8 cellular contexts compared by ENCODE assay signal in the genomic region with DNA sequence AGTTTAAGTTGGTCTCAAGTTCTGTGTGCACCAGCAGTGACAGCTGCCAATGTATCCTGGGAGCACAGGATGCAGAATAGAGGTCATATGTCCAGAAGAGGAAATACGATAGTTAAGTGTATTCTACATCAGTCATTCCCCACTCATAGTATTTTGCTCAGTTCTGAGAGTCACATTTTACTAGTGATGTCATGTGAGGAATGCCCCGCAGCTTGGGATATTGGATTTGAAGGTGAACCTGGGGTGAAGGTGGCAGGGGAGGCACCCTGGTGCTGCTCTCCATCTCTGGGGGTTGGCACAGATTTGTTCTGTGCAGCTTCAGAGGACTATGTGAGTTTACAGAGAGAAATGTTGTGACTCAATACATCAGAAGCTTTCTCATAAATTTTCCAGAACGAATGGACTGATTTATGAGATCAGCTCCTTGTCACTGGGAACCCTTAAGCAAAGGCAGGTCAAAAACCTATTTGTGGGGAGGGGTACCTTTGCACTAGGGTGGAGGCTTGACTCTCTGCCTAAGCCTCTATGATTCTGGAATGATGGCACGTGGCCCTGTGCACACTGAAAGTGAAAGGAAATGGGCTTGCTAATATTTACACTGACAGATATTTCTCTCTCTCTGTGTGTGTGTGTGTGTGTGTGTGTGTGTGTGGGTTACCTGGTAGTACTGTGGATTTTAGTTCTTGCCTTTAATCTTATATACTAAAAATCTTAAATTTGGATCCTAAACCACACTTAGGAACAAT.
A peak's percentile ranks its signal among the peaks of the same experiment; 100 is the strongest.
DNase-seq lines count a peak whose midpoint lies in the region; ATAC-seq and TF ChIP-seq lines count a peak whose summit lies in the region.

No MANE protein-coding gene starts in this region.

- no peaks in the 10 kb centered on the region for H4K20me1 ChIP-seq in GM23338 (replicated peaks; ENCODE audit: insufficient read depth)

- peaks cover 0 to 2% (median 0%) of the 10 kb centered on the region in 3 donors for H3K27me3 Mint-ChIP-seq in CD14-positive monocyte (ENCODE audit: low read depth in 3 of 3)
- no peaks in the 10 kb centered on the region for H3K27me3 Mint-ChIP-seq in GM23338 (ENCODE audit: insufficient read depth, low read depth, poor library complexity)

- H3K27ac Mint-ChIP-seq in CD14-positive monocyte, result peak overlapping the region; percentile 35 to 90 (median 85)
- no peak overlapping the region for H3K27ac Mint-ChIP-seq in GM23338

- peaks cover 24% of the 10 kb centered on the region for H3K4me1 Mint-ChIP-seq in CD14-positive monocyte
- H3K4me1 Mint-ChIP-seq in GM23338, result no peaks in the 10 kb centered on the region

- H3K36me3 Mint-ChIP-seq in CD14-positive monocyte (no peaks in the 10 kb centered on the region), GM23338 (ENCODE audit: low read depth) (peaks cover 11% of the 10 kb centered on the region; the same call in 1 of the 3 replicates)

- H3F3A ChIP-seq in GM23338 (replicated peaks; ENCODE audit: low read depth), result no peaks in the 10 kb centered on the region

- H3K4me2 ChIP-seq in GM23338, result no peak overlapping the region

- H2AFZ ChIP-seq in GM23338, result no peak overlapping the region

- TF ChIP-seq CTCF in CD14-positive monocyte (IDR thresholded peaks at IDR 0.05), result no peak
- no peak for TF ChIP-seq CTCF in lower lobe of right lung (IDR thresholded peaks at IDR 0.05)
- no peak for TF ChIP-seq CTCF in GM23338 (conservative IDR thresholded peaks at IDR 0.05; ENCODE audit: low read depth in 2 of 2)

- ATAC-seq in GM19455 (IDR thresholded peaks at IDR 0.05; ENCODE audit: unreplicated experiment), result peak; percentile 51
- ATAC-seq in lower lobe of right lung, result peak; percentile 60 to 62
- ATAC-seq in GM23338, result no peak
- no peak for ATAC-seq in HG03571 (IDR thresholded peaks at IDR 0.05; ENCODE audit: unreplicated experiment)

- no peak for DNase-seq in CD14-positive monocyte (ENCODE audit: low spot score)
- peak; percentile 11 for DNase-seq in HT-29 (ENCODE audit: low spot score)
- DNase-seq in activated T-cell treated with anti-CD3 and anti-CD28 coated beads for 4 hours, result peak; percentile 25
- no peak for DNase-seq in lower lobe of right lung
- no peak for DNase-seq in GM23338 (ENCODE audit: low spot score)
- no peak for DNase-seq in posterior cingulate gyrus

- H3K27me3 ChIP-seq in lower lobe of right lung (ENCODE audit: low read depth), result no peaks in the 10 kb centered on the region
- H3K27me3 ChIP-seq in GM23338 (ENCODE audit: insufficient read depth), result no peaks in the 10 kb centered on the region

- H3K4me3 ChIP-seq in lower lobe of right lung (no peak overlapping the region), GM23338 (no peak overlapping the region)

- peaks cover 24% of the 10 kb centered on the region for H3K4me1 ChIP-seq in lower lobe of right lung
- H3K4me1 ChIP-seq in GM23338 (ENCODE audit: insufficient read depth), result no peaks in the 10 kb centered on the region

- H3K36me3 ChIP-seq in lower lobe of right lung (no peaks in the 10 kb centered on the region), GM23338 (ENCODE audit: insufficient read depth) (no peaks in the 10 kb centered on the region)

- intact Hi-C loops in CD14-positive monocyte (cut with micrococcal nuclease) (no loop called here), lower lobe of right lung (cut with DNase I) (no loop called here), posterior cingulate gyrus (cut with DNase I) (no loop called here)

- H3K27ac ChIP-seq in lower lobe of right lung (peak overlapping the region; percentile 55), GM23338 (ENCODE audit: low read depth) (no peak overlapping the region)

- no peaks in the 10 kb centered on the region for H3K9me2 ChIP-seq in GM23338 (ENCODE audit: insufficient read depth)

- H3K9me3 ChIP-seq in lower lobe of right lung, result peaks cover 6% of the 10 kb centered on the region

- H3K9me3 Mint-ChIP-seq in CD14-positive monocyte (peaks cover 0 to 20% (median 3%) of the 10 kb centered on the region in 7 donors), GM23338 (no peaks in the 10 kb centered on the region)

- H3K4me3 Mint-ChIP-seq in CD14-positive monocyte, result peak overlapping the region; percentile 24 to 78
- H3K4me3 Mint-ChIP-seq in GM23338, result no peak overlapping the region

- no peaks in the 10 kb centered on the region for H3K79me2 ChIP-seq in GM23338 (replicated peaks; ENCODE audit: insufficient read depth)

TF ChIP-seq in GM23338, 12 proteins besides CTCF, POLR2A, EP300 and RAD21:
- TF ChIP-seq NANOG (IDR thresholded peaks at IDR 0.05; ENCODE audit: borderline replicate concordance) (no peak), CREB1 (CRISPR knock-in tag; IDR thresholded peaks at IDR 0.05; ENCODE audit: low read depth) (no peak), ZNF114 (CRISPR knock-in tag; IDR thresholded peaks at IDR 0.05) (no peak)
- TF ChIP-seq, protein P1, sequence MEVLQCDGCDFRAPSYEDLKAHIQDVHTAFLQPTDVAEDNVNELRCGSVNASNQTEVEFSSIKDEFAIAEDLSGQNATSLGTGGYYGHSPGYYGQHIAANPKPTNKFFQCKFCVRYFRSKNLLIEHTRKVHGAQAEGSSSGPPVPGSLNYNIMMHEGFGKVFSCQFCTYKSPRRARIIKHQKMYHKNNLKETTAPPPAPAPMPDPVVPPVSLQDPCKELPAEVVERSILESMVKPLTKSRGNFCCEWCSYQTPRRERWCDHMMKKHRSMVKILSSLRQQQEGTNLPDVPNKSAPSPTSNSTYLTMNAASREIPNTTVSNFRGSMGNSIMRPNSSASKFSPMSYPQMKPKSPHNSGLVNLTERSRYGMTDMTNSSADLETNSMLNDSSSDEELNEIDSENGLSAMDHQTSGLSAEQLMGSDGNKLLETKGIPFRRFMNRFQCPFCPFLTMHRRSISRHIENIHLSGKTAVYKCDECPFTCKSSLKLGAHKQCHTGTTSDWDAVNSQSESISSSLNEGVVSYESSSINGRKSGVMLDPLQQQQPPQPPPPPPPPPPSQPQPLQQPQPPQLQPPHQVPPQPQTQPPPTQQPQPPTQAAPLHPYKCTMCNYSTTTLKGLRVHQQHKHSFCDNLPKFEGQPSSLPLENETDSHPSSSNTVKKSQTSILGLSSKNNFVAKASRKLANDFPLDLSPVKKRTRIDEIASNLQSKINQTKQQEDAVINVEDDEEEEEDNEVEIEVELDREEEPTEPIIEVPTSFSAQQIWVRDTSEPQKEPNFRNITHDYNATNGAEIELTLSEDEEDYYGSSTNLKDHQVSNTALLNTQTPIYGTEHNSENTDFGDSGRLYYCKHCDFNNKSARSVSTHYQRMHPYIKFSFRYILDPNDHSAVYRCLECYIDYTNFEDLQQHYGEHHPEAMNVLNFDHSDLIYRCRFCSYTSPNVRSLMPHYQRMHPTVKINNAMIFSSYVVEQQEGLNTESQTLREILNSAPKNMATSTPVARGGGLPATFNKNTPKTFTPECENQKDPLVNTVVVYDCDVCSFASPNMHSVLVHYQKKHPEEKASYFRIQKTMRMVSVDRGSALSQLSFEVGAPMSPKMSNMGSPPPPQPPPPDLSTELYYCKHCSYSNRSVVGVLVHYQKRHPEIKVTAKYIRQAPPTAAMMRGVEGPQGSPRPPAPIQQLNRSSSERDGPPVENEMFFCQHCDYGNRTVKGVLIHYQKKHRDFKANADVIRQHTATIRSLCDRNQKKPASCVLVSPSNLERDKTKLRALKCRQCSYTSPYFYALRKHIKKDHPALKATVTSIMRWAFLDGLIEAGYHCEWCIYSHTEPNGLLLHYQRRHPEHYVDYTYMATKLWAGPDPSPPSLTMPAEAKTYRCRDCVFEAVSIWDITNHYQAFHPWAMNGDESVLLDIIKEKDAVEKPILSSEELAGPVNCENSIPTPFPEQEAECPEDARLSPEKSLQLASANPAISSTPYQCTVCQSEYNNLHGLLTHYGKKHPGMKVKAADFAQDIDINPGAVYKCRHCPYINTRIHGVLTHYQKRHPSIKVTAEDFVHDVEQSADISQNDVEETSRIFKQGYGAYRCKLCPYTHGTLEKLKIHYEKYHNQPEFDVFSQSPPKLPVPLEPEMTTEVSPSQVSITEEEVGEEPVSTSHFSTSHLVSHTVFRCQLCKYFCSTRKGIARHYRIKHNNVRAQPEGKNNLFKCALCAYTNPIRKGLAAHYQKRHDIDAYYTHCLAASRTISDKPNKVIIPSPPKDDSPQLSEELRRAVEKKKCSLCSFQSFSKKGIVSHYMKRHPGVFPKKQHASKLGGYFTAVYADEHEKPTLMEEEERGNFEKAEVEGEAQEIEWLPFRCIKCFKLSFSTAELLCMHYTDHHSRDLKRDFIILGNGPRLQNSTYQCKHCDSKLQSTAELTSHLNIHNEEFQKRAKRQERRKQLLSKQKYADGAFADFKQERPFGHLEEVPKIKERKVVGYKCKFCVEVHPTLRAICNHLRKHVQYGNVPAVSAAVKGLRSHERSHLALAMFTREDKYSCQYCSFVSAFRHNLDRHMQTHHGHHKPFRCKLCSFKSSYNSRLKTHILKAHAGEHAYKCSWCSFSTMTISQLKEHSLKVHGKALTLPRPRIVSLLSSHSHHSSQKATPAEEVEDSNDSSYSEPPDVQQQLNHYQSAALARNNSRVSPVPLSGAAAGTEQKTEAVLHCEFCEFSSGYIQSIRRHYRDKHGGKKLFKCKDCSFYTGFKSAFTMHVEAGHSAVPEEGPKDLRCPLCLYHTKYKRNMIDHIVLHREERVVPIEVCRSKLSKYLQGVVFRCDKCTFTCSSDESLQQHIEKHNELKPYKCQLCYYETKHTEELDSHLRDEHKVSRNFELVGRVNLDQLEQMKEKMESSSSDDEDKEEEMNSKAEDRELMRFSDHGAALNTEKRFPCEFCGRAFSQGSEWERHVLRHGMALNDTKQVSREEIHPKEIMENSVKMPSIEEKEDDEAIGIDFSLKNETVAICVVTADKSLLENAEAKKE (CRISPR knock-in tag; IDR thresholded peaks at IDR 0.05), result no peak
- TF ChIP-seq, protein P2, sequence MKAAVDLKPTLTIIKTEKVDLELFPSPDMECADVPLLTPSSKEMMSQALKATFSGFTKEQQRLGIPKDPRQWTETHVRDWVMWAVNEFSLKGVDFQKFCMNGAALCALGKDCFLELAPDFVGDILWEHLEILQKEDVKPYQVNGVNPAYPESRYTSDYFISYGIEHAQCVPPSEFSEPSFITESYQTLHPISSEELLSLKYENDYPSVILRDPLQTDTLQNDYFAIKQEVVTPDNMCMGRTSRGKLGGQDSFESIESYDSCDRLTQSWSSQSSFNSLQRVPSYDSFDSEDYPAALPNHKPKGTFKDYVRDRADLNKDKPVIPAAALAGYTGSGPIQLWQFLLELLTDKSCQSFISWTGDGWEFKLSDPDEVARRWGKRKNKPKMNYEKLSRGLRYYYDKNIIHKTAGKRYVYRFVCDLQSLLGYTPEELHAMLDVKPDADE (IDR thresholded peaks at IDR 0.05), result no peak

Comparison
In these comparisons a context has a peak if more than half of its experiments do, and no peak if none do; other contexts are left out.
1. DNase-seq: peak in HT-29 (single experiment) and activated T-cell treated with anti-CD3 and anti-CD28 coated beads for 4 hours (single experiment); none in CD14-positive monocyte (single experiment), lower lobe of right lung (single experiment), GM23338 (single experiment) and posterior cingulate gyrus (0 of 10).
2. ATAC-seq: peak in GM19455 (single experiment) and lower lobe of right lung (2 of 2); none in GM23338 (single experiment) and HG03571 (single experiment).